28 cellular contexts compared by ENCODE assay signal in genomic region chr21:45902292-45902995, GRCh38.
"Had no signal": no experiment of that assay in that cellular context is flagged by ENCODE, and none has a peak within 500 bp of the region (broad histone marks: within the 10 kb centered on the region; RNA-seq: fewer than 3 reads in every experiment).

No MANE protein-coding gene starts in this region.

- DNase-seq: cortex of kidney; effector memory CD8-positive, alpha-beta T cell; erythroblast; esophagus squamous epithelium; foreskin melanocyte; glutamatergic neuron; heart right ventricle; hippocampal formation; kidney glomerular epithelial cell; left colon; left ventricle myocardium superior; naive B cell; nephron progenitor cell; nucleus accumbens; stimulated activated CD4-positive, alpha-beta T cell treated with anti-CD3 and anti-CD28 coated beads, Interleukin-12 subunit alpha, Interleukin-12 subunit beta, amount 100 ng/mL, for 4 hours; stimulated activated CD4-positive, alpha-beta T cell treated with anti-CD3 and anti-CD28 coated beads, Interleukin-1b, Interleukin-23, amount 100 ng/mL, for 48 hours; stimulated activated CD4-positive, alpha-beta T cell treated with anti-CD3 and anti-CD28 coated beads, Interleukin-4, amount 100 ng/mL, for 1 hour; stimulated activated CD8-positive, alpha-beta memory T cell treated with anti-CD3 and anti-CD28 coated beads, Interleukin-4, amount 100 ng/mL, for 48 hours; stimulated activated naive CD4-positive, alpha-beta T cell; stomach; thyroid gland; trophoblast cell had no signal

- H3K36me3 Mint-ChIP-seq: naive B cell had no signal

- H3K27ac Mint-ChIP-seq: effector memory CD8-positive, alpha-beta T cell; memory B cell; nephron progenitor cell had no signal

- H3K4me3 Mint-ChIP-seq: effector memory CD8-positive, alpha-beta T cell; memory B cell; nephron progenitor cell had no signal

- H3K36me3 ChIP-seq: esophagus squamous epithelium, heart right ventricle, prostate gland, right atrium auricular region, stomach, thyroid gland, vagina had no signal

- ATAC-seq: effector memory CD8-positive, alpha-beta T cell; heart right ventricle; left colon; left ventricle myocardium superior had no signal

- H3K4me1 Mint-ChIP-seq: naive B cell had no signal

- H3K27me3 Mint-ChIP-seq: memory B cell, naive B cell had no signal

- H3K4me3 ChIP-seq: esophagus squamous epithelium, heart right ventricle, lung, prostate gland, right atrium auricular region, skin epidermis, stomach, thyroid gland, vagina had no signal

- H3K9me3 Mint-ChIP-seq: effector memory CD8-positive, alpha-beta T cell; memory B cell; naive B cell; nephron progenitor cell had no signal

- H3K4me1 ChIP-seq: esophagus squamous epithelium, heart right ventricle, prostate gland, right atrium auricular region, stomach, thyroid gland, vagina had no signal

- H3K27me3 ChIP-seq: esophagus squamous epithelium, heart right ventricle, right atrium auricular region, stomach, thyroid gland, vagina had no signal

- H3K27ac ChIP-seq: esophagus squamous epithelium, heart right ventricle, prostate gland, right atrium auricular region, skin epidermis, stomach, thyroid gland, vagina had no signal

- H3K9me3 ChIP-seq: esophagus squamous epithelium, heart right ventricle, prostate gland, right atrium auricular region, stomach, thyroid gland, vagina had no signal
